23 cellular contexts compared by ENCODE assay signal in the genomic region with DNA sequence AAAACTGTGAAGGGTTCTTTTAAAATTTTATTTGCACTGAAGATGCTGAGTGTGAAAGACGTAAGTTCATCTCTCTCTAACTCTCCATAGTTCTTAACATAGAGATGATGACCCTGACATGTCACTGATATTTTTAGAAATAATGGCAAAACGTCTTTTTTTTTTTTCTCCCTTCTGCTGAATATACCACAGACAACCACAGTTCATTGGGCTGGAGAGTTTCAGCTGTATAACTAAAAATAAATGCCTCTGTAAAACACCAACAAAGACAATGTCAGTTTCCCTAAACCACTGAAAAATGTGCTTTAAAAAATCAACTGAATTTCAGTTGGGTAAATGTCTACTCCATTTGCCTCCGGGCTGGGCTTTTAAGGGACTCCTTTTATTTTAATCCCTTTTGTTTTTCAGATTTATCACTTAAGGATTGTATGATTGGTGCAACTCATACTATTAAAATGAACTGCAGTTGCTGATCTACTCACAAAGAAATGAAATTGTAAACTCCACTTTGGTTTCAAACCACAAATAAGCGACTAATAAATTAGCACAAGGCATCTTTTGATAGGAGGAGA.
DNase-seq lines count a peak whose midpoint lies in the region; ATAC-seq and TF ChIP-seq lines count a peak whose summit lies in the region.
"Had no signal": no experiment of that assay in that cellular context is flagged by ENCODE, and none has a peak within 500 bp of the region (broad histone marks: within the 10 kb centered on the region; RNA-seq: fewer than 3 reads in every experiment).

No MANE protein-coding gene starts in this region.

- intact Hi-C loops in mammary epithelial cell (cut with micrococcal nuclease): no loop called here

- CTCF ChIA-PET in mammary epithelial cell (lab: Charles Lee; ENCODE audit: low non-redundant PET): no interaction called here

- H4K20me1 ChIP-seq in BLaER1 treated with 17β-estradiol and CSF1 and Interleukin-3, amounts not matched to agents 10 nM and 100 nM: no peaks in the 10 kb centered on the region
- no peaks in the 10 kb centered on the region for H4K20me1 ChIP-seq in mammary epithelial cell (ENCODE audit: insufficient read depth, low read length)

- no peaks in the 10 kb centered on the region for H3K79me2 ChIP-seq in mammary epithelial cell (ENCODE audit: insufficient read depth, low read length)

- H3K9ac ChIP-seq in BLaER1 treated with 17β-estradiol and CSF1 and Interleukin-3, amounts not matched to agents 10 nM and 100 nM: peak overlapping the region in 9 of 11 experiments; percentile 7 to 76 (median 59); a peak in 14 of 22 replicates
- H3K9ac ChIP-seq in mammary epithelial cell (ENCODE audit: insufficient read depth, low read length): no peak overlapping the region

- H3K36me3 ChIP-seq in BLaER1 treated with 17β-estradiol and CSF1 and Interleukin-3, amounts not matched to agents 10 nM and 100 nM: peaks cover 0 to 23% (median 0%) of the 10 kb centered on the region in 11 experiments; a peak in 6 of 22 replicates
- H3K36me3 ChIP-seq in mammary epithelial cell (ENCODE audit: insufficient read depth, low read length): no peaks in the 10 kb centered on the region
- H3K36me3 ChIP-seq: BE2C had no signal

- DNase-seq in RPMI7951 (ENCODE audit: low read depth): peak; percentile 1
- DNase-seq in effector CD8-positive, alpha-beta T cell (lab: John Stamatoyannopoulos, UW): no peak
- no peak for DNase-seq in mammary epithelial cell
- DNase-seq in H4 (ENCODE audit: low spot score): no peak
- DNase-seq: 8988T; ACHN; BE2C; CD4-positive, alpha-beta T cell; COR-L47; GOT3; Karpas-422; NCI-H1105 treated with DMSO at 0.1 percent for 48 hours; NCI-H146; NCI-H2029; NCI-H446 treated with DMSO at 0.1 percent for 48 hours; NCI-H526 treated with DMSO at 0.1 percent for 48 hours; SHP77 treated with DMSO at 0.1 percent for 48 hours had no signal

- no TSS peak for BruUV-seq in mammary epithelial cell (replicated peaks; lab: Mats Ljungman, UMichigan)

- H3K27ac ChIP-seq in BLaER1 treated with 17β-estradiol and CSF1 and Interleukin-3, amounts not matched to agents 10 nM and 100 nM: peak overlapping the region in 9 of 11 experiments; percentile 39 to 92 (median 82); a peak in 18 of 22 replicates
- H3K27ac ChIP-seq in mammary epithelial cell (ENCODE audit: insufficient read depth, low read depth, low read length): no peak overlapping the region
- H3K27ac ChIP-seq: RWPE1 had no signal

- dilution Hi-C loops in mammary epithelial cell (cut with HindIII; ENCODE audit: low sequenced_read_pairs): no loop called here

- TF ChIP-seq CTCF in mammary epithelial cell (conservative IDR thresholded peaks at IDR 0.05 in 1 of 2, IDR thresholded peaks at IDR 0.05 in 1 of 2; ENCODE audit: extremely low read depth in 1 of 2, insufficient read depth in 1 of 2, low read depth in 1 of 2, low read length in 2 of 2): no peak

- peaks cover 17 to 87% (median 53%) of the 10 kb centered on the region in 10 experiments for H3K4me1 ChIP-seq in BLaER1 treated with 17β-estradiol and CSF1 and Interleukin-3, amounts not matched to agents 10 nM and 100 nM
- H3K4me1 ChIP-seq in mammary epithelial cell (ENCODE audit: insufficient read depth, low read length): no peaks in the 10 kb centered on the region
- H3K4me1 ChIP-seq: BE2C had no signal

- peak overlapping the region in 8 of 10 experiments; percentile 7 to 47 (median 31); a peak in 9 of 20 replicates for H3K4me3 ChIP-seq in BLaER1 treated with 17β-estradiol and CSF1 and Interleukin-3, amounts not matched to agents 10 nM and 100 nM
- H3K4me3 ChIP-seq in mammary epithelial cell (replicated peaks in 1 of 3; ENCODE audit: insufficient read depth in 1 of 3, low read depth in 2 of 3, low read length in 3 of 3): no peak overlapping the region

- WGBS in mammary epithelial cell (ENCODE audit: low coverage, missing lambda C conversion rate): 32% methylated on average over 4 of the region's 4 CpGs

- peaks cover 26 to 48% (median 40%) of the 10 kb centered on the region in 11 experiments for H3K9me3 ChIP-seq in BLaER1 treated with 17β-estradiol and CSF1 and Interleukin-3, amounts not matched to agents 10 nM and 100 nM (replicated peaks in 1 of 11)
- no peaks in the 10 kb centered on the region for H3K9me3 ChIP-seq in mammary epithelial cell (replicated peaks; ENCODE audit: insufficient read depth, low read length)
- H3K9me3 ChIP-seq: BE2C had no signal

- no peaks in the 10 kb centered on the region for H3K27me3 ChIP-seq in BLaER1 treated with 17β-estradiol and CSF1 and Interleukin-3, amounts not matched to agents 10 nM and 100 nM
- peaks cover 3% of the 10 kb centered on the region for H3K27me3 ChIP-seq in mammary epithelial cell (ENCODE audit: insufficient read depth, low read length)
- H3K27me3 ChIP-seq: BE2C had no signal

- in situ Hi-C loops in mammary epithelial cell (cut with MboI; ENCODE audit: low sequenced_read_pairs in 2 of 2): no loop called here

- H3K4me2 ChIP-seq in BLaER1 treated with 17β-estradiol and CSF1 and Interleukin-3, amounts not matched to agents 10 nM and 100 nM: peak overlapping the region; percentile 50 to 79 (median 70)
- H3K4me2 ChIP-seq in mammary epithelial cell (ENCODE audit: insufficient read depth, low read depth, low read length): no peak overlapping the region

- no peak overlapping the region for H2AFZ ChIP-seq in mammary epithelial cell (ENCODE audit: low read depth, low read length)

- ATAC-seq in GM18502 (IDR thresholded peaks at IDR 0.05; ENCODE audit: poor library complexity, unreplicated experiment): peak; percentile 64
- peak; percentile 55 for ATAC-seq in HG03432 (IDR thresholded peaks at IDR 0.05; ENCODE audit: unreplicated experiment)
- no peak for ATAC-seq in GM18870 (IDR thresholded peaks at IDR 0.05; ENCODE audit: unreplicated experiment)
- ATAC-seq: HCT116 had no signal

Comparison
In these comparisons a context has a peak if more than half of its experiments do, and no peak if none do; other contexts are left out.
1. H3K4me3 ChIP-seq: peak in BLaER1 treated with 17β-estradiol and CSF1 and Interleukin-3, amounts not matched to agents 10 nM and 100 nM (8 of 10); none in mammary epithelial cell (0 of 3).